Comparison of ENCODE assay signal across 13 cellular contexts in genomic region chr1:30790850-30791778, GRCh38. TPM values are rescaled to one million over a fixed set of nuclear protein-coding genes. Genes with fewer than 3 reads are reported as not detected.
DNase-seq lines count a peak whose midpoint lies in the region; ATAC-seq and TF ChIP-seq lines count a peak whose summit lies in the region.
"Had no signal": no experiment of that assay in that cellular context is flagged by ENCODE, and none has a peak within 500 bp of the region (broad histone marks: within the 10 kb centered on the region; RNA-seq: fewer than 3 reads in every experiment).

No MANE protein-coding gene starts in this region.

- H3K27ac Mint-ChIP-seq in CD4-positive, alpha-beta T cell, result no peak overlapping the region
- H3K27ac Mint-ChIP-seq in T-helper 17 cell, result peak overlapping the region; percentile 9
- H3K27ac Mint-ChIP-seq in memory B cell, result peak overlapping the region; percentile 98

- in situ Hi-C loops in brain microvascular endothelial cell (cut with HindIII; ENCODE audit: low pct_ligation_motif_present, low sequenced_read_pairs), result no loop called here

- H3K9me3 Mint-ChIP-seq in CD4-positive, alpha-beta T cell, result no peaks in the 10 kb centered on the region
- H3K9me3 Mint-ChIP-seq in memory B cell, result no peaks in the 10 kb centered on the region

- peaks cover 11% of the 10 kb centered on the region for H3K4me1 Mint-ChIP-seq in CD4-positive, alpha-beta T cell (ENCODE audit: low read depth)
- peaks cover 15% of the 10 kb centered on the region for H3K4me1 Mint-ChIP-seq in T-helper 17 cell
- H3K4me1 Mint-ChIP-seq in memory B cell, result peaks cover 10% of the 10 kb centered on the region

- H3K27me3 ChIP-seq in CD4-positive, alpha-beta T cell (ENCODE audit: control insufficient read depth, insufficient read depth, low read length), result peaks cover 4% of the 10 kb centered on the region
- H3K27me3 ChIP-seq in brain microvascular endothelial cell (replicated peaks), result peaks cover 8% of the 10 kb centered on the region

- intact Hi-C loops in CD4-positive, alpha-beta T cell (cut with DNase I, micrococcal nuclease), result loop anchor here in 1 of 2 experiments (10.0 kb wide), 1 partner anchor 524 kb away; no protein-coding TSS in a partner anchor

- no peak overlapping the region for H3K4me3 Mint-ChIP-seq in CD4-positive, alpha-beta T cell
- H3K4me3 Mint-ChIP-seq in T-helper 17 cell, result no peak overlapping the region
- peak overlapping the region; percentile 53 for H3K4me3 Mint-ChIP-seq in memory B cell

- TF ChIP-seq CTCF in CD4-positive, alpha-beta T cell (IDR thresholded peaks at IDR 0.05), result no peak
- TF ChIP-seq CTCF in HEK293 (tag by site-specific recombination; IDR thresholded peaks at IDR 0.05), result no peak
- no peak for TF ChIP-seq CTCF in brain microvascular endothelial cell (IDR thresholded peaks at IDR 0.05; ENCODE audit: low read depth, low read length, missing control alignments)

- CTCF ChIA-PET in CD4-positive, alpha-beta T cell (lab: Charles Lee), result interaction anchor here (1.0 to 1.5 kb wide), 3 partner anchors 8 to 73 kb away, joined by 3 to 4 read pairs (median 3); no protein-coding TSS in a partner anchor
- CTCF ChIA-PET in HEK293 (lab: Yijun Ruan, JAX), result interaction anchor here (0.6 to 2.6 kb wide), 10 partner anchors 8 to 725 kb away, joined by 3 to 16 read pairs (median 4); no protein-coding TSS in a partner anchor

- H3K4me1 ChIP-seq in HEK293 (ENCODE audit: control insufficient read depth, insufficient read depth, low read length), result no peaks in the 10 kb centered on the region

- no peaks in the 10 kb centered on the region for H3K9me3 ChIP-seq in CD4-positive, alpha-beta T cell (ENCODE audit: control insufficient read depth, low read length)
- no peaks in the 10 kb centered on the region for H3K9me3 ChIP-seq in HEK293 (ENCODE audit: control insufficient read depth, insufficient read depth, low read depth, low read length)
- no peaks in the 10 kb centered on the region for H3K9me3 ChIP-seq in T-helper 17 cell (ENCODE audit: control insufficient read depth, low read length, poor library complexity, severe bottlenecking)

- H3K27me3 Mint-ChIP-seq in CD4-positive, alpha-beta T cell, result peaks cover 18% of the 10 kb centered on the region
- H3K27me3 Mint-ChIP-seq in T-helper 17 cell, result peaks cover 20% of the 10 kb centered on the region
- H3K27me3 Mint-ChIP-seq in memory B cell, result peaks cover 28% of the 10 kb centered on the region

- peak; percentile 68 for ATAC-seq in CD4-positive, alpha-beta T cell (ENCODE audit: poor library complexity)
- ATAC-seq in T-helper 17 cell (peak; percentile 94), memory B cell (ENCODE audit: low read depth) (peak; percentile 91), HG03280 (IDR thresholded peaks at IDR 0.05; ENCODE audit: unreplicated experiment) (no peak), HG03095 (IDR thresholded peaks at IDR 0.05; ENCODE audit: unreplicated experiment) (no peak)

- H3K36me3 ChIP-seq in HEK293 (ENCODE audit: control insufficient read depth in 2 of 2, insufficient read depth in 1 of 2, low read length in 2 of 2) (no peaks in the 10 kb centered on the region), brain microvascular endothelial cell (replicated peaks) (no peaks in the 10 kb centered on the region)

- H3K4me3 ChIP-seq in HEK293 (ENCODE audit: low read depth, low read length) (no peak overlapping the region), brain microvascular endothelial cell (ENCODE audit: low read depth, low read length) (no peak overlapping the region)

- DNase-seq in CD4-positive, alpha-beta T cell, result peak in 2 of 10 experiments; percentile 12 to 19
- DNase-seq in T-helper 17 cell (no peak), memory B cell (ENCODE audit: low spot score in 2 of 2) (peak in 1 of 2 donors; percentile 65), DMS153 (lab: John Stamatoyannopoulos, UW) (no peak), brain microvascular endothelial cell (no peak)
- DNase-seq: activated CD8-positive, alpha-beta memory T cell treated with anti-CD3 and anti-CD28 coated beads, Interleukin-2, amount 50 U/mL, for 48 hours; COR-L47; NCI-H1694 treated with DMSO at 0.1 percent for 48 hours; NCI-H774; SW 1271 had no signal

- H3K27ac ChIP-seq in CD4-positive, alpha-beta T cell (ENCODE audit: low read depth, low read length), result no peak overlapping the region
- H3K27ac ChIP-seq in HEK293 (ENCODE audit: extremely low read depth, low read depth, low read length) (no peak overlapping the region), brain microvascular endothelial cell (no peak overlapping the region)

- POLR2A ChIA-PET in CD4-positive, alpha-beta T cell (lab: Charles Lee), result interaction anchor here (0.8 to 1.4 kb wide), 3 partner anchors 11 to 139 kb away, joined by 3 to 7 read pairs (median 3); no protein-coding TSS in a partner anchor
- POLR2A ChIA-PET in HEK293 (lab: Yijun Ruan, JAX), result no interaction called here

- no peaks in the 10 kb centered on the region for H3K36me3 Mint-ChIP-seq in CD4-positive, alpha-beta T cell (ENCODE audit: low read depth)
- H3K36me3 Mint-ChIP-seq in T-helper 17 cell (ENCODE audit: low read depth) (peaks cover 4% of the 10 kb centered on the region), memory B cell (peaks cover 2% of the 10 kb centered on the region)

TF ChIP-seq in HEK293, 187 proteins besides CTCF, POLR2A, EP300 and RAD21 (continues in another document):
- TF ChIP-seq ZNF785 (tag by site-specific recombination; IDR thresholded peaks at IDR 0.05), result 0 out of 2 replicates have a peak, but pooled peaks have one; percentile 36
- no peak for TF ChIP-seq OVOL3 (tag by site-specific recombination; IDR thresholded peaks at IDR 0.05)
- 0 out of 2 replicates have a peak, but pooled peaks have one; percentile 72 for TF ChIP-seq ZNF521 (tag by site-specific recombination; IDR thresholded peaks at IDR 0.05)
- peak; percentile 85; the same call in 1 of the 2 replicates for TF ChIP-seq ZNF776 (tag by site-specific recombination; IDR thresholded peaks at IDR 0.05; ENCODE audit: borderline replicate concordance)
- TF ChIP-seq ZNF398 (tag by site-specific recombination; IDR thresholded peaks at IDR 0.05), result 0 out of 2 replicates have a peak, but pooled peaks have one; percentile 39
- TF ChIP-seq SALL2 (tag by site-specific recombination; IDR thresholded peaks at IDR 0.05; ENCODE audit: borderline replicate concordance), result 0 out of 2 replicates have a peak, but pooled peaks have one; percentile 60
- TF ChIP-seq ZNF148 (tag by site-specific recombination; IDR thresholded peaks at IDR 0.05; ENCODE audit: borderline replicate concordance), result 0 out of 2 replicates have a peak, but pooled peaks have one; percentile 44
- no peak; the same call in 1 of the 2 replicates for TF ChIP-seq ZNF791 (tag by site-specific recombination; IDR thresholded peaks at IDR 0.05)
- TF ChIP-seq ZNF544 (tag by site-specific recombination; IDR thresholded peaks at IDR 0.05), result 0 out of 2 replicates have a peak, but pooled peaks have one; percentile 8
- peak; percentile 29; the same call in 1 of the 2 replicates for TF ChIP-seq PRDM1 (tag by site-specific recombination; IDR thresholded peaks at IDR 0.05)
- peak; percentile 99 for TF ChIP-seq ZNF366 (tag by site-specific recombination; conservative IDR thresholded peaks at IDR 0.05)
- no peak for TF ChIP-seq ZNF670 (tag by site-specific recombination; IDR thresholded peaks at IDR 0.05; ENCODE audit: low read depth)
- TF ChIP-seq ZNF621 (tag by site-specific recombination; IDR thresholded peaks at IDR 0.05), result 0 out of 2 replicates have a peak, but pooled peaks have one; percentile 74
- peak; percentile 32; the same call in 1 of the 2 replicates for TF ChIP-seq ZNF777 (tag by site-specific recombination; IDR thresholded peaks at IDR 0.05; ENCODE audit: borderline replicate concordance)

RNA-seq across cellular contexts. Expression of gene LAPTM5, which starts 33.5 kb away (rescaled TPM):
- 100 to 1,000 TPM; 625 to 642 TPM for total RNA-seq in CD4-positive, alpha-beta T cell
- 100 to 1,000 TPM; 563 to 601 TPM for total RNA-seq in T-helper 17 cell

Comparison
In these comparisons a context has a peak if more than half of its experiments do, and no peak if none do; other contexts are left out.
1. ATAC-seq: peak in CD4-positive, alpha-beta T cell (single experiment), T-helper 17 cell (single experiment) and memory B cell (single experiment); none in HG03280 (single experiment) and HG03095 (single experiment).